Comparison of ENCODE assay signal across 25 cellular contexts in genomic region chr2:127558911-127559310, GRCh38. TPM values are rescaled to one million over a fixed set of nuclear protein-coding genes. Genes with fewer than 3 reads are reported as not detected.
"Had no signal": no experiment of that assay in that cellular context is flagged by ENCODE, and none has a peak within 500 bp of the region (broad histone marks: within the 10 kb centered on the region; RNA-seq: fewer than 3 reads in every experiment).

No MANE protein-coding gene starts in this region.

- H3K36me3 ChIP-seq: breast epithelium, SJCRH30 had no signal

- H3K27me3 ChIP-seq: breast epithelium had no signal

- DNase-seq: activated CD4-positive, alpha-beta T cell treated with anti-CD3 and anti-CD28 coated beads for 36 hours; activated CD8-positive, alpha-beta T cell treated with anti-CD3 and anti-CD28 coated beads for 36 hours; activated T-cell treated with anti-CD3 and anti-CD28 coated beads for 4 hours; aorta; central memory CD4-positive, alpha-beta T cell; Karpas-422; MM.1S; NCI-H1105 treated with DMSO at 0.1 percent for 48 hours; NCI-H1436 treated with DMSO at 0.1 percent for 48 hours; NCI-H187; NCI-H2081 treated with DMSO at 0.1 percent for 48 hours; NCI-H2227 treated with DMSO at 0.1 percent for 48 hours; NCI-H446 treated with DMSO at 0.1 percent for 48 hours; NCI-H526; NCI-H82; Right ventricle myocardium superior; SJCRH30; SK-N-SH; T-helper 1 cell had no signal

- H3K9me3 ChIP-seq: breast epithelium, SK-N-SH had no signal

- H3K4me3 ChIP-seq: breast epithelium, K562, SJCRH30 had no signal

- H3K27ac Mint-ChIP-seq: activated CD4-positive, alpha-beta T cell treated with anti-CD3 and anti-CD28 coated beads for 36 hours; activated CD8-positive, alpha-beta T cell treated with anti-CD3 and anti-CD28 coated beads for 36 hours; activated naive CD4-positive, alpha-beta T cell treated with anti-CD3 and anti-CD28 coated beads, Interleukin-2, amount 50 U/mL, for 24 hours; activated T-helper 17 cell treated with anti-CD3 and anti-CD28 coated beads, Interleukin-2, amount 50 U/mL, for 72 hours had no signal

- H3K27ac ChIP-seq: breast epithelium, RWPE1, SJCRH30, VCaP had no signal

- FAIRE-seq: K562 had no signal

- H3K4me3 Mint-ChIP-seq: activated CD4-positive, alpha-beta T cell treated with anti-CD3 and anti-CD28 coated beads for 36 hours; activated CD8-positive, alpha-beta T cell treated with anti-CD3 and anti-CD28 coated beads for 36 hours; activated naive CD4-positive, alpha-beta T cell treated with anti-CD3 and anti-CD28 coated beads, Interleukin-2, amount 50 U/mL, for 24 hours; activated T-helper 17 cell treated with anti-CD3 and anti-CD28 coated beads, Interleukin-2, amount 50 U/mL, for 72 hours had no signal

- H3K4me1 ChIP-seq: breast epithelium, SJCRH30 had no signal

- H3K27me3 Mint-ChIP-seq: activated naive CD4-positive, alpha-beta T cell treated with anti-CD3 and anti-CD28 coated beads, Interleukin-2, amount 50 U/mL, for 24 hours had no signal

- ATAC-seq: activated CD4-positive, alpha-beta T cell treated with anti-CD3 and anti-CD28 coated beads for 36 hours; activated CD8-positive, alpha-beta T cell treated with anti-CD3 and anti-CD28 coated beads for 36 hours; activated T-helper 17 cell treated with anti-CD3 and anti-CD28 coated beads, Interleukin-2, amount 50 U/mL, for 72 hours; K562 had no signal

RNA-seq across cellular contexts. Expression of gene MYO7B, which starts 23.4 kb away (rescaled TPM):
- total RNA-seq: K562 had no signal
